Comparison of ENCODE assay signal across 12 cellular contexts in the genomic region with DNA sequence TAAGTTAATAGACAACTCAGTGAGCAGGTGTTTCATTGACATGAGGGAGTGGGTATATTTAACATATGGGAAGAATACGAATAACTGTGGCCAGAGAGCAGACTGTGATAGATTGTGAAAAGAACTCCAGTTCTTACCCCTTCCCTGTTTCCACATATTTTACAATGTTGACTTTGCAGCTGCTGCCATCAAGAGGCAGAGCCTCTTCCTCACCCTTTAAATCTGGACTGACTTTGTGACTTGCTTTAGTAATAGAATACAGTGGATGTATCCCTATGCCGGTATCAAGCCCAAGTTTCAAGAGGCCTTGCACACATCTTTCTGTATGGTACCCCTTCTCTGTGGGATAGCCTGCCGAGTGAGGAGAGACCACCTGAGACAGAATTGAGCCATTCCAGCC.
A peak's percentile ranks its signal among the peaks of the same experiment; 100 is the strongest.
DNase-seq lines count a peak whose midpoint lies in the region; ATAC-seq, FAIRE-seq and TF ChIP-seq lines count a peak whose summit lies in the region.
"Had no signal": no experiment of that assay in that cellular context is flagged by ENCODE, and none has a peak within 500 bp of the region (broad histone marks: within the 10 kb centered on the region; RNA-seq: fewer than 3 reads in every experiment).

No MANE protein-coding gene starts in this region.

- BruUV-seq in K562 (replicated peaks; lab: Mats Ljungman, UMichigan), result no TSS peak

- H3K4me2 ChIP-seq in K562 (ENCODE audit: insufficient read depth, low read length) (no peak overlapping the region), Karpas-422 (ENCODE audit: low read depth, low read length, poor library complexity, severe bottlenecking) (no peak overlapping the region)

- peaks cover 4 to 17% of the 10 kb centered on the region in 2 experiments for H3K27me3 ChIP-seq in K562 (ENCODE audit: control insufficient read depth in 2 of 2, insufficient read depth in 2 of 2, low read length in 2 of 2)
- peaks cover 0 to 4% of the 10 kb centered on the region in 2 donors for H3K27me3 ChIP-seq in left lung
- no peaks in the 10 kb centered on the region for H3K27me3 ChIP-seq in Karpas-422 (ENCODE audit: low read length)

- CTCF ChIA-PET in K562 (lab: Yijun Ruan, JAX; ENCODE audit: low intra/inter-chr PET ratio), result no interaction called here

- H3K9me3 ChIP-seq in K562 (replicated peaks; ENCODE audit: control insufficient read depth, insufficient read depth, low read depth, low read length) (no peaks in the 10 kb centered on the region; the same call in 1 of the 2 replicates), left lung (no peaks in the 10 kb centered on the region), Karpas-422 (ENCODE audit: low read length) (no peaks in the 10 kb centered on the region)
- H3K9me3 ChIP-seq: thoracic aorta had no signal

- H3K27ac ChIP-seq in K562 (ENCODE audit: extremely low read depth, low read depth, low read length) (no peak overlapping the region), left lung (no peak overlapping the region), Karpas-422 (ENCODE audit: low read length) (no peak overlapping the region)
- H3K27ac ChIP-seq: thoracic aorta had no signal

- TF ChIP-seq EP300 in Ishikawa (IDR thresholded peaks at IDR 0.05; ENCODE audit: borderline replicate concordance) (no peak), K562 (IDR thresholded peaks at IDR 0.05; ENCODE audit: low read length) (no peak)

- H3K4me1 ChIP-seq in K562 (replicated peaks in 1 of 2; ENCODE audit: control insufficient read depth in 2 of 2, insufficient read depth in 2 of 2, low read length in 2 of 2), result no peaks in the 10 kb centered on the region
- no peaks in the 10 kb centered on the region for H3K4me1 ChIP-seq in left lung
- H3K4me1 ChIP-seq in Karpas-422 (ENCODE audit: low read length), result no peaks in the 10 kb centered on the region

- H3K9ac ChIP-seq in K562 (ENCODE audit: insufficient read depth in 1 of 2, low read depth in 2 of 2, low read length in 2 of 2), result no peak overlapping the region
- H3K9ac ChIP-seq in Karpas-422 (ENCODE audit: low read length), result no peak overlapping the region

- peak; percentile 37; the same call in 1 of the 2 replicates for TF ChIP-seq RAD21 in Ishikawa (IDR thresholded peaks at IDR 0.05; ENCODE audit: low read depth)
- TF ChIP-seq RAD21 in K562 (CRISPR knock-in tag; conservative IDR thresholded peaks at IDR 0.05 in 1 of 2, IDR thresholded peaks at IDR 0.05 in 1 of 2), result peak in 1 of 2 experiments; percentile 44; a peak in 2 of 4 replicates

- H4K20me1 ChIP-seq in K562 (replicated peaks; ENCODE audit: control insufficient read depth, insufficient read depth, low read length) (no peaks in the 10 kb centered on the region), Karpas-422 (ENCODE audit: insufficient read depth, low read depth, low read length) (no peaks in the 10 kb centered on the region)

- H3K36me3 ChIP-seq in K562 (ENCODE audit: control insufficient read depth, insufficient read depth, low read length) (no peaks in the 10 kb centered on the region), left lung (no peaks in the 10 kb centered on the region), Karpas-422 (ENCODE audit: insufficient read depth, low read length) (no peaks in the 10 kb centered on the region)
- H3K36me3 ChIP-seq: thoracic aorta had no signal

- WGBS in K562 (ENCODE audit: insufficient coverage, low coverage, missing lambda C conversion rate), result 0% methylated on average over 3 of the region's 3 CpGs

- H2AFZ ChIP-seq in K562 (ENCODE audit: low read depth, low read length), result no peak overlapping the region
- no peak overlapping the region for H2AFZ ChIP-seq in Karpas-422 (ENCODE audit: low read length)

- no peak overlapping the region for H3K4me3 ChIP-seq in K562
- H3K4me3 ChIP-seq in left lung, result no peak overlapping the region
- no peak overlapping the region for H3K4me3 ChIP-seq in Karpas-422 (ENCODE audit: low read length)
- H3K4me3 ChIP-seq: thoracic aorta had no signal

- peak in 2 of 3 experiments; percentile 10 to 19; a peak in 1 of 6 replicates for TF ChIP-seq CTCF in K562 (IDR thresholded peaks at IDR 0.05 in 2 of 3, conservative IDR thresholded peaks at IDR 0.05 in 1 of 3; ENCODE audit: insufficient read depth in 2 of 3, low read depth in 1 of 3, low read length in 3 of 3)
- TF ChIP-seq CTCF in left lung (IDR thresholded peaks at IDR 0.05), result no peak

- no peaks in the 10 kb centered on the region for H3K79me2 ChIP-seq in K562 (ENCODE audit: control insufficient read depth, insufficient read depth, low read length)
- no peaks in the 10 kb centered on the region for H3K79me2 ChIP-seq in Karpas-422 (ENCODE audit: low read length)

- in situ Hi-C loops in K562 (cut with MboI), result no loop called here

- no peaks in the 10 kb centered on the region for H3K9me1 ChIP-seq in K562 (ENCODE audit: control insufficient read depth, insufficient read depth, low read length)

- POLR2A ChIA-PET in K562 (lab: Yijun Ruan, JAX), result interaction anchor here (0.6 kb wide), 1 partner anchor 1027 kb away, joined by 3 read pairs; no protein-coding TSS in a partner anchor

- intact Hi-C loops in K562 (cut with micrococcal nuclease) (loop anchor here (5.0 kb wide), 1 partner anchor 124 kb away; no protein-coding TSS in a partner anchor), left lung (cut with DNase I) (no loop called here)

- no peak for TF ChIP-seq POLR2A in K562 (conservative IDR thresholded peaks at IDR 0.05)

- no peaks in the 10 kb centered on the region for H3K9me2 ChIP-seq in Karpas-422 (replicated peaks; ENCODE audit: insufficient read depth, low read length)

- DNase-seq in DMS53 treated with DMSO at 0.1 percent for 48 hours (lab: John Stamatoyannopoulos, UW; ENCODE audit: unreplicated experiment) (peak; percentile 14), K562 (ENCODE audit: extremely low read depth in 1 of 4, low spot score in 3 of 4) (peak in 1 of 4 experiments; percentile 4), left lung (no peak), Karpas-422 (no peak), globus pallidus (ENCODE audit: low spot score) (no peak), superior temporal gyrus (ENCODE audit: extremely low spot score) (no peak)
- DNase-seq in activated CD4-positive, alpha-beta T cell treated with anti-CD3 and anti-CD28 coated beads, Interleukin-2, amount 50 U/mL, for 48 hours, result no peak
- DNase-seq: NCI-H2107, RPMI8226 had no signal

- peak; percentile 32 for FAIRE-seq in K562 (lab: Jason Lieb, UNC)
- FAIRE-seq: HTR-8/SVneo had no signal

- ATAC-seq in K562 (no peak; the same call in 2 of the 3 replicates), left lung (peak; percentile 50)

TF ChIP-seq in Ishikawa, 13 proteins besides CTCF, POLR2A, EP300 and RAD21 (continues in another document):
- TF ChIP-seq TEAD4 (IDR thresholded peaks at IDR 0.05), result no peak
- no peak for TF ChIP-seq CEBPB (IDR thresholded peaks at IDR 0.05)
- TF ChIP-seq FOXM1 (IDR thresholded peaks at IDR 0.05; ENCODE audit: borderline replicate concordance, low read depth), result no peak
- TF ChIP-seq YY1 (IDR thresholded peaks at IDR 0.05; ENCODE audit: low read depth), result no peak
- TF ChIP-seq, protein P1, sequence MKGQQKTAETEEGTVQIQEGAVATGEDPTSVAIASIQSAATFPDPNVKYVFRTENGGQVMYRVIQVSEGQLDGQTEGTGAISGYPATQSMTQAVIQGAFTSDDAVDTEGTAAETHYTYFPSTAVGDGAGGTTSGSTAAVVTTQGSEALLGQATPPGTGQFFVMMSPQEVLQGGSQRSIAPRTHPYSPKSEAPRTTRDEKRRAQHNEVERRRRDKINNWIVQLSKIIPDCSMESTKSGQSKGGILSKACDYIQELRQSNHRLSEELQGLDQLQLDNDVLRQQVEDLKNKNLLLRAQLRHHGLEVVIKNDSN (IDR thresholded peaks at IDR 0.05), result no peak
- no peak for TF ChIP-seq EGR1 (IDR thresholded peaks at IDR 0.05)
- no peak for TF ChIP-seq ZBTB7A (IDR thresholded peaks at IDR 0.05; ENCODE audit: low read depth)
- no peak for TF ChIP-seq TCF12 (IDR thresholded peaks at IDR 0.05; ENCODE audit: low read depth)
- TF ChIP-seq CREB1 (IDR thresholded peaks at IDR 0.05; ENCODE audit: low read depth), result no peak
- no peak for TF ChIP-seq NFIC (IDR thresholded peaks at IDR 0.05)
- no peak for TF ChIP-seq TAF1 (IDR thresholded peaks at IDR 0.05; ENCODE audit: low read depth)

TF ChIP-seq in K562, 482 proteins besides CTCF, POLR2A, EP300 and RAD21:
- TF ChIP-seq ERF (CRISPR knock-in tag; IDR thresholded peaks at IDR 0.05) (no peak), DACH1 (IDR thresholded peaks at IDR 0.05; ENCODE audit: partially characterized antibody) (no peak), JUND (IDR thresholded peaks at IDR 0.05; ENCODE audit: borderline replicate concordance, low read depth, low read length) (no peak), JUND (tag; IDR thresholded peaks at IDR 0.05; ENCODE audit: borderline replicate concordance, low read depth, low read length) (no peak)
- TF ChIP-seq, protein P2, sequence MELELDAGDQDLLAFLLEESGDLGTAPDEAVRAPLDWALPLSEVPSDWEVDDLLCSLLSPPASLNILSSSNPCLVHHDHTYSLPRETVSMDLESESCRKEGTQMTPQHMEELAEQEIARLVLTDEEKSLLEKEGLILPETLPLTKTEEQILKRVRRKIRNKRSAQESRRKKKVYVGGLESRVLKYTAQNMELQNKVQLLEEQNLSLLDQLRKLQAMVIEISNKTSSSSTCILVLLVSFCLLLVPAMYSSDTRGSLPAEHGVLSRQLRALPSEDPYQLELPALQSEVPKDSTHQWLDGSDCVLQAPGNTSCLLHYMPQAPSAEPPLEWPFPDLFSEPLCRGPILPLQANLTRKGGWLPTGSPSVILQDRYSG (tag; conservative IDR thresholded peaks at IDR 0.05; ENCODE audit: low read depth), result no peak
- TF ChIP-seq, protein P3, sequence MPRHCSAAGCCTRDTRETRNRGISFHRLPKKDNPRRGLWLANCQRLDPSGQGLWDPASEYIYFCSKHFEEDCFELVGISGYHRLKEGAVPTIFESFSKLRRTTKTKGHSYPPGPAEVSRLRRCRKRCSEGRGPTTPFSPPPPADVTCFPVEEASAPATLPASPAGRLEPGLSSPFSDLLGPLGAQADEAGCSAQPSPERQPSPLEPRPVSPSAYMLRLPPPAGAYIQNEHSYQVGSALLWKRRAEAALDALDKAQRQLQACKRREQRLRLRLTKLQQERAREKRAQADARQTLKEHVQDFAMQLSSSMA (CRISPR knock-in tag; IDR thresholded peaks at IDR 0.05), result no peak

Comparison
In these comparisons a context has a peak if more than half of its experiments do, and no peak if none do; other contexts are left out.
1. CTCF ChIP-seq: peak in K562 (2 of 3); none in left lung (0 of 2).